Comparison of ENCODE assay signal across 5 cellular contexts in genomic region chrX:83442552-83442951, GRCh38.
A peak's percentile ranks its signal among the peaks of the same experiment; 100 is the strongest.
DNase-seq lines count a peak whose midpoint lies in the region; ATAC-seq, FAIRE-seq and TF ChIP-seq lines count a peak whose summit lies in the region.
"Not testable (repeated sequence)": the region's sequence is repeated elsewhere in the genome, so short reads cannot be mapped to it uniquely, and the experiment has no call there.

No MANE protein-coding gene starts in this region.

- POLR2A ChIA-PET in A549 (lab: Yijun Ruan, JAX); HEK293 (lab: Yijun Ruan, JAX); GM12878 (lab: Charles Lee): not testable (repeated sequence)

- not testable (repeated sequence) for TF ChIP-seq CTCF in A549 (IDR thresholded peaks at IDR 0.05); HEK293 (tag by site-specific recombination; IDR thresholded peaks at IDR 0.05); GM12878 (IDR thresholded peaks at IDR 0.05 in 2 of 3, conservative IDR thresholded peaks at IDR 0.05 in 1 of 3; ENCODE audit: control insufficient read depth in 2 of 3, extremely low read depth in 1 of 3, insufficient read depth in 1 of 3, low read depth in 3 of 3, low read length in 3 of 3)

- DNase-seq in A549 (ENCODE audit: low read depth in 1 of 2, low spot score in 1 of 2); GM19239 (ENCODE audit: insufficient read length, low spot score); GM12878 (ENCODE audit: low read depth, low spot score): not testable (repeated sequence)

- not testable (repeated sequence) for TF ChIP-seq RAD21 in A549 (conservative IDR thresholded peaks at IDR 0.05 in 1 of 2, IDR thresholded peaks at IDR 0.05 in 1 of 2); GM12878 (IDR thresholded peaks at IDR 0.05; ENCODE audit: insufficient read depth, low read depth, low read length)

- in situ Hi-C loops in GM12878 (cut with MboI) = not testable (repeated sequence)

- ATAC-seq in A549, GM12878: not testable (repeated sequence)

- not testable (repeated sequence) for H3K36me3 ChIP-seq in HEK293 (ENCODE audit: control insufficient read depth in 2 of 2, insufficient read depth in 1 of 2, low read length in 2 of 2); GM12878 (ENCODE audit: control insufficient read depth in 2 of 2, insufficient read depth in 2 of 2, low read length in 1 of 2)

- H3K27ac ChIP-seq in A549; HEK293 (ENCODE audit: extremely low read depth, low read depth, low read length); GM12878 (ENCODE audit: control insufficient read depth, insufficient read depth): not testable (repeated sequence)

- not testable (repeated sequence) for H2AFZ ChIP-seq in GM12878 (ENCODE audit: control insufficient read depth, low read depth, low read length)

- H3K9ac ChIP-seq in GM12878 (ENCODE audit: control insufficient read depth, insufficient read depth, low read length) = not testable (repeated sequence)

- CTCF ChIA-PET in A549 (lab: Yijun Ruan, JAX); HEK293 (lab: Yijun Ruan, JAX); GM12878 (lab: Yijun Ruan, JAX): not testable (repeated sequence)

- RAD21 ChIA-PET in GM12878 (lab: Charles Lee; ENCODE audit: unreplicated experiment) = not testable (repeated sequence)

- H3K4me3 ChIP-seq in A549; HEK293 (ENCODE audit: low read depth, low read length); GM12878: not testable (repeated sequence)

- TF ChIP-seq EP300 in A549 (IDR thresholded peaks at IDR 0.05); GM12878 (IDR thresholded peaks at IDR 0.05; ENCODE audit: borderline replicate concordance in 1 of 2, control insufficient read depth in 1 of 2, low read depth in 2 of 2, low read length in 2 of 2): not testable (repeated sequence)

- SMC1A ChIA-PET in GM12878 (lab: Charles Lee; ENCODE audit: uncharacterized antibody, unreplicated experiment) = not testable (repeated sequence)

- not testable (repeated sequence) for H3K27me3 ChIP-seq in GM12878 (replicated peaks in 1 of 2; ENCODE audit: control insufficient read depth in 2 of 2, insufficient read depth in 2 of 2, low read length in 1 of 2)

- BruUV-seq in GM12878 (replicated peaks; lab: Mats Ljungman, UMichigan) = not testable (repeated sequence)

- FAIRE-seq in A549 (lab: Jason Lieb, UNC) = peak; percentile 83
- peak; percentile 28 for FAIRE-seq in GM19239 (lab: Jason Lieb, UNC)
- peak; percentile 88 for FAIRE-seq in GM12878 (lab: Jason Lieb, UNC)
- FAIRE-seq in islet of Langerhans (lab: Jason Lieb, UNC) = peak; percentile 98

- H3K9me3 ChIP-seq in A549; HEK293 (ENCODE audit: control insufficient read depth, insufficient read depth, low read depth, low read length); GM12878 (replicated peaks; ENCODE audit: control insufficient read depth, insufficient read depth, low read length): not testable (repeated sequence)

- not testable (repeated sequence) for H3K4me2 ChIP-seq in A549; GM12878 (ENCODE audit: control insufficient read depth, insufficient read depth)

- H4K20me1 ChIP-seq in GM12878 (ENCODE audit: control insufficient read depth, insufficient read depth) = not testable (repeated sequence)

- WGBS in A549 (ENCODE audit: missing lambda C conversion rate) = 8% methylated on average over 3 of the region's 3 CpGs
- WGBS in GM12878 (ENCODE audit: insufficient coverage, insufficient replicate concordance, low lambda C conversion rate, missing lambda C conversion rate) = 87% methylated on average over 3 of the region's 3 CpGs

- TF ChIP-seq POLR2A in A549 (IDR thresholded peaks at IDR 0.05; ENCODE audit: low read length); GM12878 (IDR thresholded peaks at IDR 0.05; ENCODE audit: low read depth, low read length): not testable (repeated sequence)

- H3K79me2 ChIP-seq in GM12878 (ENCODE audit: control insufficient read depth, insufficient read depth, low read length) = not testable (repeated sequence)

- not testable (repeated sequence) for H3K4me1 ChIP-seq in A549; HEK293 (ENCODE audit: control insufficient read depth, insufficient read depth, low read length); GM12878 (ENCODE audit: control insufficient read depth, insufficient read depth, low read length)

- intact Hi-C loops in GM12878 (cut with micrococcal nuclease; ENCODE audit: unreplicated experiment) = not testable (repeated sequence)

TF ChIP-seq in HEK293, 187 proteins besides CTCF, POLR2A, EP300 and RAD21:
- TF ChIP-seq ZNF146 (tag by site-specific recombination; IDR thresholded peaks at IDR 0.05) (peak; percentile 74), ZNF280D (tag by site-specific recombination; IDR thresholded peaks at IDR 0.05) (peak; percentile 57; the same call in 1 of the 2 replicates)
TF ChIP-seq in HEK293: peak in this region for 2; not testable (repeated sequence) for 185.
